12 cellular contexts compared by ENCODE assay signal in genomic region chr1:204405988-204406387, GRCh38. TPM values are rescaled to one million over a fixed set of nuclear protein-coding genes. Genes with fewer than 3 reads are reported as not detected.
DNase-seq lines count a peak whose midpoint lies in the region; ATAC-seq, FAIRE-seq and TF ChIP-seq lines count a peak whose summit lies in the region.
"Had no signal": no experiment of that assay in that cellular context is flagged by ENCODE, and none has a peak within 500 bp of the region (broad histone marks: within the 10 kb centered on the region; RNA-seq: fewer than 3 reads in every experiment).

No MANE protein-coding gene starts in this region.

- H3K4me2 ChIP-seq in keratinocyte (ENCODE audit: control insufficient read depth, extremely low read depth, insufficient read depth, low read depth, low read length): peak overlapping the region; percentile 74

- TF ChIP-seq CTCF in left ventricle myocardium inferior (IDR thresholded peaks at IDR 0.05; ENCODE audit: borderline replicate concordance): no peak
- TF ChIP-seq CTCF in keratinocyte (optimal IDR thresholded peaks at IDR 0.05 in 1 of 3, IDR thresholded peaks at IDR 0.05 in 1 of 3, conservative IDR thresholded peaks at IDR 0.05 in 1 of 3; ENCODE audit: extremely low read depth in 1 of 3, insufficient read depth in 2 of 3, low read length in 3 of 3): no peak
- TF ChIP-seq CTCF in type B pancreatic cell (conservative IDR thresholded peaks at IDR 0.05): no peak

- H3K9me1 ChIP-seq in keratinocyte (ENCODE audit: control insufficient read depth, extremely low read depth, insufficient read depth, low read length): no peaks in the 10 kb centered on the region

- H3K36me3 Mint-ChIP-seq in activated T-helper 17 cell treated with anti-CD3 and anti-CD28 coated beads, Interleukin-2, amount 50 U/mL, for 72 hours (ENCODE audit: low read depth): peaks cover 97% of the 10 kb centered on the region
- peaks cover 22% of the 10 kb centered on the region for H3K36me3 Mint-ChIP-seq in type B pancreatic cell

- H3K9me3 ChIP-seq in left ventricle myocardium inferior (replicated peaks) (no peaks in the 10 kb centered on the region), keratinocyte (ENCODE audit: control insufficient read depth, low read depth, low read length) (no peaks in the 10 kb centered on the region)
- H3K9me3 ChIP-seq: uterus had no signal

- H3K4me3 ChIP-seq in left ventricle myocardium inferior (peak overlapping the region; percentile 92), keratinocyte (ENCODE audit: control insufficient read depth in 2 of 3, extremely low read depth in 1 of 3, insufficient read depth in 2 of 3, low read depth in 1 of 3, low read length in 3 of 3) (no peak overlapping the region)

- peaks cover 27% of the 10 kb centered on the region for H4K20me1 ChIP-seq in keratinocyte (ENCODE audit: control insufficient read depth, extremely low read depth, insufficient read depth, low read length)

- no peaks in the 10 kb centered on the region for H3K27me3 Mint-ChIP-seq in activated T-helper 17 cell treated with anti-CD3 and anti-CD28 coated beads, Interleukin-2, amount 50 U/mL, for 72 hours
- no peaks in the 10 kb centered on the region for H3K27me3 Mint-ChIP-seq in type B pancreatic cell

- H3K9me3 Mint-ChIP-seq in activated T-helper 17 cell treated with anti-CD3 and anti-CD28 coated beads, Interleukin-2, amount 50 U/mL, for 72 hours: no peaks in the 10 kb centered on the region
- no peaks in the 10 kb centered on the region for H3K9me3 Mint-ChIP-seq in type B pancreatic cell

- intact Hi-C loops in left ventricle myocardium inferior (cut with micrococcal nuclease): no loop called here
- intact Hi-C loops in Right ventricle myocardium inferior (cut with DNase I): no loop called here

- ATAC-seq in Right ventricle myocardium inferior (no peak), HG02884 (IDR thresholded peaks at IDR 0.05; ENCODE audit: unreplicated experiment) (no peak), HG03108 (IDR thresholded peaks at IDR 0.05; ENCODE audit: unreplicated experiment) (no peak)
- ATAC-seq in activated T-helper 17 cell treated with anti-CD3 and anti-CD28 coated beads, Interleukin-2, amount 50 U/mL, for 72 hours (replicated peaks): no peak

- peak overlapping the region; percentile 83 for H3K27ac Mint-ChIP-seq in activated T-helper 17 cell treated with anti-CD3 and anti-CD28 coated beads, Interleukin-2, amount 50 U/mL, for 72 hours
- no peak overlapping the region for H3K27ac Mint-ChIP-seq in type B pancreatic cell

- peaks cover 77% of the 10 kb centered on the region for H3K79me2 ChIP-seq in keratinocyte (ENCODE audit: control insufficient read depth, insufficient read depth, low read length)

- H3K27me3 ChIP-seq in left ventricle myocardium inferior (ENCODE audit: low read depth) (no peaks in the 10 kb centered on the region), keratinocyte (ENCODE audit: control insufficient read depth, extremely low read depth, insufficient read depth, low read length) (no peaks in the 10 kb centered on the region)
- H3K27me3 ChIP-seq: uterus had no signal

- peaks cover 71% of the 10 kb centered on the region for H3K4me1 ChIP-seq in left ventricle myocardium inferior
- H3K4me1 ChIP-seq in keratinocyte (ENCODE audit: control insufficient read depth, extremely low read depth, insufficient read depth, low read length): peaks cover 7% of the 10 kb centered on the region
- H3K4me1 ChIP-seq: uterus had no signal

- no peak overlapping the region for H2AFZ ChIP-seq in keratinocyte (ENCODE audit: control insufficient read depth, low read length)

- H3K36me3 ChIP-seq in left ventricle myocardium inferior: peaks cover 47% of the 10 kb centered on the region
- H3K36me3 ChIP-seq in keratinocyte (ENCODE audit: control insufficient read depth in 2 of 2, extremely low read depth in 1 of 2, insufficient read depth in 2 of 2, low read length in 2 of 2): peaks cover 12 to 27% of the 10 kb centered on the region in 2 experiments
- H3K36me3 ChIP-seq: uterus had no signal

- FAIRE-seq in keratinocyte (lab: Jason Lieb, UNC): no peak
- FAIRE-seq: frontal cortex had no signal

- peak overlapping the region; percentile 98 for H3K4me3 Mint-ChIP-seq in activated T-helper 17 cell treated with anti-CD3 and anti-CD28 coated beads, Interleukin-2, amount 50 U/mL, for 72 hours
- H3K4me3 Mint-ChIP-seq in type B pancreatic cell: peak overlapping the region; percentile 44

- no peak overlapping the region for H3K9ac ChIP-seq in keratinocyte (ENCODE audit: control insufficient read depth, extremely low read depth, insufficient read depth, low read length)

- dilution Hi-C loops in keratinocyte (cut with MboI; ENCODE audit: extremely low pct_ligation_motif_present, low sequenced_read_pairs): no loop called here

- peaks cover 5% of the 10 kb centered on the region for H3K4me1 Mint-ChIP-seq in activated T-helper 17 cell treated with anti-CD3 and anti-CD28 coated beads, Interleukin-2, amount 50 U/mL, for 72 hours
- peaks cover 16% of the 10 kb centered on the region for H3K4me1 Mint-ChIP-seq in type B pancreatic cell (ENCODE audit: unreplicated experiment)

- peak overlapping the region; percentile 32 for H3K27ac ChIP-seq in left ventricle myocardium inferior (replicated peaks)
- no peak overlapping the region for H3K27ac ChIP-seq in keratinocyte (ENCODE audit: control insufficient read depth, insufficient read depth, low read length)

- DNase-seq in left ventricle myocardium inferior (no peak), Right ventricle myocardium inferior (ENCODE audit: missing footprints) (no peak), keratinocyte (ENCODE audit: low read depth, low spot score) (no peak), type B pancreatic cell (ENCODE audit: extremely low spot score, unreplicated experiment) (no peak), NCI-H526 treated with DMSO at 0.1 percent for 48 hours (lab: John Stamatoyannopoulos, UW) (no peak)
- DNase-seq: DMS79, NCI-H526, uterus had no signal

RNA-seq across cellular contexts. Expression of gene PPP1R15B, which starts 5.6 kb away (rescaled TPM):
- total RNA-seq in left ventricle myocardium inferior: 20.5 TPM
- 21.0 TPM for total RNA-seq in Right ventricle myocardium inferior
- total RNA-seq in activated T-helper 17 cell treated with anti-CD3 and anti-CD28 coated beads, Interleukin-2, amount 50 U/mL, for 72 hours: 10 to 100 TPM; 63.9 to 71.6 TPM
- 13.7 to 22.8 TPM (median 19.1 TPM) in 3 replicates for polyA plus RNA-seq in keratinocyte
- 18.5 TPM for polyA plus RNA-seq in keratinocyte (2011; ENCODE audit: low read depth)
- 8.2 and 13.5 TPM in 2 replicates for polyA plus RNA-seq in keratinocyte (2011; cell fraction: cytosol; rRNA removed)
- polyA plus RNA-seq in keratinocyte (2011; cell fraction: nucleus; rRNA removed): 29.7 and 36.0 TPM in 2 replicates
- polyA plus RNA-seq in keratinocyte (2012; ENCODE audit: low replicate concordance): 15.0 and 20.0 TPM in 2 replicates
- polyA minus RNA-seq in keratinocyte: 19.4 to 27.1 TPM (median 26.7 TPM) in 3 replicates
- 23.6 TPM for polyA minus RNA-seq in keratinocyte (2011; cell fraction: cytosol; rRNA and poly(A)+ RNA removed)
- 41.9 and 58.3 TPM in 2 replicates for polyA minus RNA-seq in keratinocyte (2011; cell fraction: nucleus; rRNA and poly(A)+ RNA removed)
- 43.3 and 48.9 TPM in 2 replicates for total RNA-seq in type B pancreatic cell (ENCODE audit: low replicate concordance)

RNA-seq across cellular contexts. Expression of gene PLEKHA6, which starts 46.3 kb away (rescaled TPM):
- 28.8 TPM for total RNA-seq in left ventricle myocardium inferior
- total RNA-seq in Right ventricle myocardium inferior: 18.7 TPM
- total RNA-seq in activated T-helper 17 cell treated with anti-CD3 and anti-CD28 coated beads, Interleukin-2, amount 50 U/mL, for 72 hours: 1 to 10 TPM in 1 of 2 donors, under 1 TPM in 1; 0.37 to 1.3 TPM
- polyA plus RNA-seq in keratinocyte: 1.5 to 3.4 TPM (median 1.6 TPM) in 3 replicates
- 0.95 TPM for polyA plus RNA-seq in keratinocyte (2011; ENCODE audit: low read depth)
- polyA plus RNA-seq in keratinocyte (2011; cell fraction: cytosol; rRNA removed): 1.6 and 1.9 TPM in 2 replicates
- polyA plus RNA-seq in keratinocyte (2011; cell fraction: nucleus; rRNA removed): 5.2 and 5.4 TPM in 2 replicates
- 1.9 and 3.8 TPM in 2 replicates for polyA plus RNA-seq in keratinocyte (2012; ENCODE audit: low replicate concordance)
- polyA minus RNA-seq in keratinocyte: 1.4 to 6.6 TPM (median 1.9 TPM) in 3 replicates
- 0.96 TPM for polyA minus RNA-seq in keratinocyte (2011; cell fraction: cytosol; rRNA and poly(A)+ RNA removed)
- 3.3 and 4.1 TPM in 2 replicates for polyA minus RNA-seq in keratinocyte (2011; cell fraction: nucleus; rRNA and poly(A)+ RNA removed)
- total RNA-seq in type B pancreatic cell (ENCODE audit: low replicate concordance): 37.8 and 63.1 TPM in 2 replicates
